ENCODE assay signal across 20 cellular contexts in the genomic region with DNA sequence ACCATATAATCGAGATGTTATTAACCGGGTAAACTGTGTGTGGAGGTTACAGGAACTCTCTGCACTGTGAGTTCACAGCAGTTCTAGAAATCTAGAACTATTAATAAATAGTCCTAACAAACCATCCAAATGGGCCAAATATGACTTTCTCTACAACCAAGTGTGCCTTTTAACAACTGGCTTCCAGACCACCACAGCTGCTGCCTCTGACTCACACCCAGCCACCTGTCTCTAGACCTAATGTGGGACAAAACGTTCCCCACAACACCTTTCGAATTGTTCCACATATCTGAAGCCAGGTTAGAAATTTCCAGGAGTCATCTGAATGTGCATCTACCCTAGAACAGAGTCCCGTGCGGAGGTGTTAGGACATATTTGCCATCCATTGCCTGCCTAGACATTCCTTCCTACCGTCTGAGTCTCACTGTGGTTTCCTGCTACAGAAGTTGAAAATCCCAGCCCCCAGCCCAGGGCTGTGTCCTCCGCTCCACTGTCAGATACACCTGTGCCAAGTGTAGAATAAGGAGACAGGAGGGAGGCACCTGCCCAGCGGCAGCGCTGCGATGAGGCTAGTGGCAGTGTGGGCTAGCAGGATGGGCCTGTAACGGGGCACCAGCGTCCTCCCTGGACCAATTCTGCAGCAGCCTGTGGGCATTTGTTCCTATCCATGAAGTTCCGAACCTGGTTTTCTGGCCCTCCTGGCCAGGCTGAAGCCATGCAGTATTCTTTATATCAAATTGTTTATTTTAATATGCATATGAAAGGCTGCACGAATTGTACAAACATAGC.
"Had no signal": no experiment of that assay in that cellular context is flagged by ENCODE, and none has a peak within 500 bp of the region (broad histone marks: within the 10 kb centered on the region; RNA-seq: fewer than 3 reads in every experiment).

No MANE protein-coding gene starts in this region.

- H3K79me2 ChIP-seq: hepatocyte, parathyroid adenoma had no signal

- H3K36me3 Mint-ChIP-seq: natural killer cell treated with Interleukin-12 subunit alpha and Interleukin-12 subunit beta and Interleukin-15 and Interleukin-18, amount 100 ng/mL, for 72 hours; stimulated activated naive B cell treated with anti-CD40 and anti-IgM and Interleukin-4, amounts not matched to agents 10 μg/mL and 1 μg/mL and 100 μg/mL, for 72 hours had no signal

- H2AFZ ChIP-seq: hepatocyte, parathyroid adenoma had no signal

- H3K9me3 Mint-ChIP-seq: natural killer cell treated with Interleukin-12 subunit alpha and Interleukin-12 subunit beta and Interleukin-15 and Interleukin-18, amount 100 ng/mL, for 72 hours; stimulated activated naive B cell treated with anti-CD40 and anti-IgM and Interleukin-4, amounts not matched to agents 10 μg/mL and 1 μg/mL and 100 μg/mL, for 72 hours; stimulated activated naive CD8-positive, alpha-beta T cell treated with anti-CD3 and anti-CD28 coated beads, Interleukin-15, amount 100 ng/mL, for 72 hours had no signal

- H3K4me2 ChIP-seq: hepatocyte had no signal

- DNase-seq: colonic mucosa; dermis blood vessel endothelial cell; foreskin keratinocyte; head of caudate nucleus; left colon; left ventricle myocardium superior; mammary epithelial cell; mucosa of descending colon; stimulated activated CD4-positive, alpha-beta T cell treated with anti-CD3 and anti-CD28 coated beads, Interleukin-2, amount 100 ng/mL, for 24 hours; stimulated activated CD4-positive, alpha-beta T cell treated with anti-CD3 and anti-CD28 coated beads, Interleukin-4, amount 100 ng/mL, for 4 hours; stimulated activated naive B cell treated with anti-CD40 and anti-IgM and Interleukin-4, amounts not matched to agents 10 μg/mL and 1 μg/mL and 100 μg/mL, for 72 hours; stimulated activated naive CD8-positive, alpha-beta T cell treated with anti-CD3 and anti-CD28 coated beads, Interleukin-15, amount 100 ng/mL, for 72 hours; testis; upper lobe of right lung had no signal

- H3K27ac Mint-ChIP-seq: natural killer cell treated with Interleukin-12 subunit alpha and Interleukin-12 subunit beta and Interleukin-15 and Interleukin-18, amount 100 ng/mL, for 72 hours; stimulated activated naive B cell treated with anti-CD40 and anti-IgM and Interleukin-4, amounts not matched to agents 10 μg/mL and 1 μg/mL and 100 μg/mL, for 72 hours had no signal

- H3K27ac ChIP-seq: colonic mucosa, foreskin keratinocyte, hepatocyte, parathyroid adenoma, skin epidermis, testis, upper lobe of right lung, vagina had no signal

- H3K9me3 ChIP-seq: colonic mucosa, mucosa of descending colon, testis, tibial nerve, upper lobe of right lung, vagina had no signal

- H3K4me1 Mint-ChIP-seq: stimulated activated naive B cell treated with anti-CD40 and anti-IgM and Interleukin-4, amounts not matched to agents 10 μg/mL and 1 μg/mL and 100 μg/mL, for 72 hours; stimulated activated naive CD8-positive, alpha-beta T cell treated with anti-CD3 and anti-CD28 coated beads, Interleukin-15, amount 100 ng/mL, for 72 hours had no signal

- H3K36me3 ChIP-seq: colonic mucosa, tibial nerve, upper lobe of right lung, vagina had no signal

- H3K4me1 ChIP-seq: colonic mucosa, foreskin keratinocyte, parathyroid adenoma, testis, upper lobe of right lung, vagina had no signal

- H3K4me3 ChIP-seq: colonic mucosa, hepatocyte, mucosa of descending colon, skin epidermis, testis, tibial nerve, upper lobe of right lung, vagina had no signal

- ATAC-seq: foreskin keratinocyte; left colon; left ventricle myocardium superior; mucosa of descending colon; stimulated activated naive B cell treated with anti-CD40 and anti-IgM and Interleukin-4, amounts not matched to agents 10 μg/mL and 1 μg/mL and 100 μg/mL, for 72 hours; stimulated activated naive CD8-positive, alpha-beta T cell treated with anti-CD3 and anti-CD28 coated beads, Interleukin-15, amount 100 ng/mL, for 72 hours; upper lobe of right lung had no signal

- H3K4me3 Mint-ChIP-seq: natural killer cell treated with Interleukin-12 subunit alpha and Interleukin-12 subunit beta and Interleukin-15 and Interleukin-18, amount 100 ng/mL, for 72 hours; stimulated activated naive B cell treated with anti-CD40 and anti-IgM and Interleukin-4, amounts not matched to agents 10 μg/mL and 1 μg/mL and 100 μg/mL, for 72 hours; stimulated activated naive CD8-positive, alpha-beta T cell treated with anti-CD3 and anti-CD28 coated beads, Interleukin-15, amount 100 ng/mL, for 72 hours had no signal

- H3K27me3 ChIP-seq: colonic mucosa, foreskin keratinocyte, hepatocyte, testis, tibial nerve, upper lobe of right lung, vagina had no signal

- H3K9ac ChIP-seq: parathyroid adenoma had no signal
